ENCODE assay signal across 33 cellular contexts in the genomic region with DNA sequence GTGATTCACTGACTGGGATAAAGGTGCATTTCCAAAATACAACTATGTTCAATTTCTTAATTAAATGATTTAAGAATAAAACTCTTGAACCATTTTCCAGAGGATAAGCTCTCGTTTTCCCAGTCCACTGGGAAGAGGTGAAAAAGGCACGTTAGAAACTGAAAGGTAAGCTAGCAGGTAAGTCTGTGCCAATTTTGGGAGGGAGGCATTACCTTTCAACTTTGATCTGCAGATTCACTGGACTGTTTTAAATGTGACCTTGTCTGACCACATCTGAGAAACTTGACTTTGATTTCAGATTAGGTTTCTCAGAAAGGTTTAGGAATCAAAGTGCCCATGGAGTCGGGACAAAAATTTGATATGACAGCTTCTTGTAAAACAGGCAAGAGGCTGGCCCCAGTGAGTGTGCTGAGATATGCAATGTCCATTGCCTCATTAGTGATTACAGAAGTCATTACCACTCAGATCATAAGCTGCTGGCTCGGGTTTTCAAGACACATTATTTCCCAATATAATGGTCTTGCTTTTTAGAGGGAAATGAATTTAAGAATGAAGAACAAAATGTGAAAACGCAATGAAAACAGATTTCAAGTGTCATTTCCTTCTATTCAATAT.
"Had no signal": no experiment of that assay in that cellular context is flagged by ENCODE, and none has a peak within 500 bp of the region (broad histone marks: within the 10 kb centered on the region; RNA-seq: fewer than 3 reads in every experiment).

No MANE protein-coding gene starts in this region.

- H3K36me3 ChIP-seq: colonic mucosa, ovary, sigmoid colon, tibial artery had no signal

- H3K4me3 Mint-ChIP-seq: central memory CD8-positive, alpha-beta T cell; dendritic cell treated with granulocyte-macrophage colony-stimulating factor and Interleukin-4, amounts not matched to agents 40 ng/mL and 50 ng/mL, for 4 days; endodermal cell; immature natural killer cell; mesothelial cell of epicardium; naive B cell; natural killer cell treated with Interleukin-12 subunit alpha and Interleukin-12 subunit beta and Interleukin-15 and Interleukin-18, amount 100 ng/mL, for 72 hours; type B pancreatic cell had no signal

- H3K36me3 Mint-ChIP-seq: immature natural killer cell; naive B cell; natural killer cell treated with Interleukin-12 subunit alpha and Interleukin-12 subunit beta and Interleukin-15 and Interleukin-18, amount 100 ng/mL, for 72 hours had no signal

- H3K27ac Mint-ChIP-seq: dendritic cell treated with granulocyte-macrophage colony-stimulating factor and Interleukin-4, amounts not matched to agents 40 ng/mL and 50 ng/mL, for 4 days; endodermal cell; immature natural killer cell; mesothelial cell of epicardium; naive B cell; natural killer cell treated with Interleukin-12 subunit alpha and Interleukin-12 subunit beta and Interleukin-15 and Interleukin-18, amount 100 ng/mL, for 72 hours; type B pancreatic cell had no signal

- H3K4me3 ChIP-seq: cardiac muscle cell, colonic mucosa, esophagus muscularis mucosa, mucosa of descending colon, ovary, right atrium auricular region, sigmoid colon, skin epidermis, spleen, stomach, testis, tibial artery had no signal

- H3K27me3 ChIP-seq: cardiac muscle cell, colonic mucosa, esophagus muscularis mucosa, ovary, right atrium auricular region, sigmoid colon, spleen, stomach, testis, tibial artery had no signal

- H3K9me3 ChIP-seq: colonic mucosa, esophagus muscularis mucosa, mucosa of descending colon, ovary, right atrium auricular region, sigmoid colon, spleen, stomach, testis, tibial artery had no signal

- H3K4me1 Mint-ChIP-seq: central memory CD8-positive, alpha-beta T cell; immature natural killer cell; naive B cell had no signal

- DNase-seq: colonic mucosa; effector CD8-positive, alpha-beta T cell; endodermal cell; foreskin keratinocyte; glutamatergic neuron; hypothalamus; immature natural killer cell; islet precursor cell; kidney glomerular epithelial cell; left colon; mesenchymal stem cell; mucosa of descending colon; naive B cell; nucleus accumbens; ovary; posterior cingulate gyrus; sigmoid colon; spleen; stimulated activated CD8-positive, alpha-beta memory T cell treated with anti-CD3 and anti-CD28 coated beads, Interleukin-4, amount 100 ng/mL, for 48 hours; stimulated activated naive CD4-positive, alpha-beta T cell treated with Interleukin-2 at 50 U/mL for 16 hours; stomach; substantia nigra; testis; tibial artery had no signal

- H3K9me3 Mint-ChIP-seq: endodermal cell; mesothelial cell of epicardium; natural killer cell treated with Interleukin-12 subunit alpha and Interleukin-12 subunit beta and Interleukin-15 and Interleukin-18, amount 100 ng/mL, for 72 hours had no signal

- H3K27me3 Mint-ChIP-seq: central memory CD8-positive, alpha-beta T cell; dendritic cell treated with granulocyte-macrophage colony-stimulating factor and Interleukin-4, amounts not matched to agents 40 ng/mL and 50 ng/mL, for 4 days; naive B cell; natural killer cell treated with Interleukin-12 subunit alpha and Interleukin-12 subunit beta and Interleukin-15 and Interleukin-18, amount 100 ng/mL, for 72 hours; type B pancreatic cell had no signal

- H3K27ac ChIP-seq: cardiac muscle cell, colonic mucosa, esophagus muscularis mucosa, foreskin keratinocyte, ovary, right atrium auricular region, skin epidermis, spleen, stomach, testis, tibial artery had no signal

- ATAC-seq: foreskin keratinocyte; left colon; mucosa of descending colon; natural killer cell treated with Interleukin-12 subunit alpha and Interleukin-12 subunit beta and Interleukin-15 and Interleukin-18, amount 100 ng/mL, for 72 hours had no signal

- H3K4me1 ChIP-seq: colonic mucosa, foreskin keratinocyte, right atrium auricular region, spleen, stomach, tibial artery had no signal
